12 cellular contexts compared by ENCODE assay signal in the genomic region with DNA sequence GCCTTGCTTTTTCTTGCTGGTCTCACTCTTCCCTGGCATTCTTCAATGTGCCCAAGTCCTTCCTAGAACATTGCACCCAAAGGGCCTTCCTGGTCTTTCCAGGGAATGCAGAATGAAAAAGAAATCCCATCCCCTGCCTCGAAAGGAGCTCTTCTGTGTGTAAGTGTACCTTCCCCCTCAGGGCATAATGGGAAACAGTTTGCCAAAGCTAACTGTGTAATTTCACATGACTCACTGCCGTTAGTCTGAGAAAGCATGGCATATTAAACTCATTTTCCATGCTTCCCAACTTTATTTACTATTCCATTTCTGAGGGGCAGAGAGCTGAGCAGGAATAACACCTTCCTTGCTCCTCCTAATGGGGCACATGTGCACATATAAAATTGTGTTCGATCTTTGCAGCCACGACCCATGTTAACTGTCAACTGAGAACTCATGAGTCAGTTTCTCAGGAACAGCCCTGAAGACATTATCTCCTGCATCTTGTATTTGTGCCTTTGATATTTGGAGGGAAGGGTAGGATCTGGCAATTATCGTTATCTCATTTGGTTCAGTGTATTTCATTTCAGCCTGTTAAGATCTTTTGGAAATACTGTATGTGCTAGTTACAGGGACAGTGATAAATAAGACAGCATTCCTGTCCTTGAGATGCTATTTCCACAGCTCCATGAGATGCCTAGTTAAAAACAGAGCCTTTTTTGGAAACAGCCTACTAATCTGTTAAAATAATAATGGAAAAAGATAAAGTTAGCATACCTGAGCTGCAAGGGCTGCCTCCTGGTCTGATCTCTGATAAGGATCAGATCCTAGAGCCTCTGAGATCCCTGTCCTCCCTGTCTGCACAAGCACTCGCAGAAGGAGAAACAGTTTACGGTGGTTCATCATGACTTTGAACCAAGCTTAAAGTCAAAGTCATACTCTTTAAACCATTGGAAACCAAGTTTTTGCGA. TPM values are rescaled to one million over a fixed set of nuclear protein-coding genes. Genes with fewer than 3 reads are reported as not detected.
DNase-seq lines count a peak whose midpoint lies in the region; ATAC-seq, FAIRE-seq and TF ChIP-seq lines count a peak whose summit lies in the region.
"Had no signal": no experiment of that assay in that cellular context is flagged by ENCODE, and none has a peak within 500 bp of the region (broad histone marks: within the 10 kb centered on the region; RNA-seq: fewer than 3 reads in every experiment).

No MANE protein-coding gene starts in this region.

- TF ChIP-seq EP300 in HepG2 (IDR thresholded peaks at IDR 0.05; ENCODE audit: low read depth in 2 of 2, low read length in 2 of 2) (no peak), HepG2 (CRISPR knock-in tag; IDR thresholded peaks at IDR 0.05; ENCODE audit: borderline replicate concordance) (no peak)

- H3K9me3 Mint-ChIP-seq in activated naive CD4-positive, alpha-beta T cell treated with anti-CD3 and anti-CD28 coated beads for 36 hours = peaks cover 3% of the 10 kb centered on the region
- no peaks in the 10 kb centered on the region for H3K9me3 Mint-ChIP-seq in effector memory CD8-positive, alpha-beta T cell
- peaks cover 3% of the 10 kb centered on the region for H3K9me3 Mint-ChIP-seq in endothelial cell (ENCODE audit: unreplicated experiment)
- H3K9me3 Mint-ChIP-seq: neural progenitor cell had no signal

- intact Hi-C loops in activated naive CD4-positive, alpha-beta T cell treated with anti-CD3 and anti-CD28 coated beads for 36 hours (cut with micrococcal nuclease) = no loop called here
- intact Hi-C loops in HepG2 (cut with micrococcal nuclease; ENCODE audit: unreplicated experiment) = no loop called here

- no peak for DNase-seq in activated naive CD4-positive, alpha-beta T cell treated with anti-CD3 and anti-CD28 coated beads for 36 hours
- DNase-seq in activated naive CD4-positive, alpha-beta T cell treated with anti-CD3 and anti-CD28 coated beads, Interleukin-2, amount 50 U/mL, for 16 hours = no peak
- DNase-seq in RWPE2 (ENCODE audit: low spot score) (no peak), HepG2 (ENCODE audit: low spot score) (no peak), endothelial cell (ENCODE audit: low spot score) (no peak)
- DNase-seq in effector memory CD8-positive, alpha-beta T cell = no peak
- DNase-seq: MG63 had no signal

- H2AFZ ChIP-seq in HepG2 (ENCODE audit: low read length) = no peak overlapping the region
- H2AFZ ChIP-seq: neural progenitor cell had no signal

- POLR2A ChIA-PET in HepG2 (lab: Yijun Ruan, JAX) = no interaction called here

- no peaks in the 10 kb centered on the region for H3K79me2 ChIP-seq in HepG2 (ENCODE audit: insufficient read depth, low read length)

- ATAC-seq in RWPE2 (ENCODE audit: low read depth) (peak; percentile 68), HepG2 (no peak), HG03442 (IDR thresholded peaks at IDR 0.05; ENCODE audit: unreplicated experiment) (no peak)
- ATAC-seq in effector memory CD8-positive, alpha-beta T cell (replicated peaks) = no peak

- H3K4me3 ChIP-seq in RWPE2 (ENCODE audit: severe bottlenecking) = no peak overlapping the region
- no peak overlapping the region for H3K4me3 ChIP-seq in thymus (ENCODE audit: low read length)
- H3K4me3 ChIP-seq in HepG2 (replicated peaks in 1 of 3; ENCODE audit: insufficient read depth in 1 of 3, low read depth in 2 of 3, low read length in 3 of 3) = no peak overlapping the region
- H3K4me3 ChIP-seq: MG63, neural progenitor cell had no signal

- peaks cover 78% of the 10 kb centered on the region for H3K36me3 Mint-ChIP-seq in activated naive CD4-positive, alpha-beta T cell treated with anti-CD3 and anti-CD28 coated beads for 36 hours (ENCODE audit: low read depth)
- peaks cover 83% of the 10 kb centered on the region for H3K36me3 Mint-ChIP-seq in effector memory CD8-positive, alpha-beta T cell (ENCODE audit: insufficient read depth)
- no peaks in the 10 kb centered on the region for H3K36me3 Mint-ChIP-seq in endothelial cell (ENCODE audit: low read depth, unreplicated experiment)
- H3K36me3 Mint-ChIP-seq: neural progenitor cell had no signal

- CTCF ChIA-PET in activated naive CD4-positive, alpha-beta T cell treated with anti-CD3 and anti-CD28 coated beads for 36 hours (lab: Charles Lee) = interaction anchor here (0.6 to 18.9 kb wide), 13 partner anchors 8 to 142 kb away, joined by 3 to 264 read pairs (median 6); no protein-coding TSS in a partner anchor
- CTCF ChIA-PET in HepG2 (lab: Yijun Ruan, JAX; ENCODE audit: low intra/inter-chr PET ratio, low total read pairs) = no interaction called here

- H4K20me1 ChIP-seq in HepG2 (ENCODE audit: insufficient read depth, low read length) = no peaks in the 10 kb centered on the region

- H3K4me1 Mint-ChIP-seq in activated naive CD4-positive, alpha-beta T cell treated with anti-CD3 and anti-CD28 coated beads for 36 hours (ENCODE audit: low read depth) = peaks cover 97% of the 10 kb centered on the region
- peaks cover 85 to 89% of the 10 kb centered on the region in 2 donors for H3K4me1 Mint-ChIP-seq in effector memory CD8-positive, alpha-beta T cell (ENCODE audit: low read depth in 2 of 2)
- peaks cover 9% of the 10 kb centered on the region for H3K4me1 Mint-ChIP-seq in endothelial cell (ENCODE audit: unreplicated experiment)

- in situ Hi-C loops in HepG2 (cut with HindIII; ENCODE audit: extremely low pct_ligation_motif_present, low pct_unique_long_range_greater_than_20kb) = no loop called here

- H3K4me1 ChIP-seq in RWPE2 (ENCODE audit: insufficient read depth, poor library complexity, severe bottlenecking) (no peaks in the 10 kb centered on the region), thymus (ENCODE audit: control insufficient read depth, insufficient read depth, low read length) (peaks cover 52% of the 10 kb centered on the region), HepG2 (ENCODE audit: insufficient read depth, low read length) (no peaks in the 10 kb centered on the region)

- no peak overlapping the region for H3K27ac ChIP-seq in RWPE2 (ENCODE audit: poor library complexity, severe bottlenecking)
- peak overlapping the region; percentile 84 for H3K27ac ChIP-seq in thymus (ENCODE audit: low read depth)
- H3K27ac ChIP-seq in HepG2 (ENCODE audit: extremely low read length, insufficient read depth, low read length) = no peak overlapping the region
- H3K27ac ChIP-seq: neural progenitor cell had no signal

- H3K27ac Mint-ChIP-seq in activated naive CD4-positive, alpha-beta T cell treated with anti-CD3 and anti-CD28 coated beads for 36 hours = peak overlapping the region; percentile 95
- no peak overlapping the region for H3K27ac Mint-ChIP-seq in effector memory CD8-positive, alpha-beta T cell
- no peak overlapping the region for H3K27ac Mint-ChIP-seq in endothelial cell (ENCODE audit: unreplicated experiment)
- H3K27ac Mint-ChIP-seq: neural progenitor cell had no signal

- peak overlapping the region; percentile 66 for H3K4me3 Mint-ChIP-seq in activated naive CD4-positive, alpha-beta T cell treated with anti-CD3 and anti-CD28 coated beads for 36 hours
- H3K4me3 Mint-ChIP-seq in effector memory CD8-positive, alpha-beta T cell = peak overlapping the region; percentile 80 to 83
- H3K4me3 Mint-ChIP-seq in endothelial cell (ENCODE audit: unreplicated experiment) = no peak overlapping the region
- H3K4me3 Mint-ChIP-seq: neural progenitor cell had no signal

- H3K27me3 ChIP-seq in RWPE2 (ENCODE audit: insufficient read depth, poor library complexity, severe bottlenecking) (peaks cover 15% of the 10 kb centered on the region), thymus (ENCODE audit: control insufficient read depth, insufficient read depth) (no peaks in the 10 kb centered on the region), HepG2 (ENCODE audit: control insufficient read depth in 1 of 2, insufficient read depth in 2 of 2, low read length in 2 of 2) (peaks cover 2 to 32% of the 10 kb centered on the region in 2 experiments; a peak in 4 of 5 replicates)
- H3K27me3 ChIP-seq: MG63, neural progenitor cell had no signal

- H3K36me3 ChIP-seq in RWPE2 (ENCODE audit: low read depth) = no peaks in the 10 kb centered on the region
- H3K36me3 ChIP-seq in thymus (ENCODE audit: control insufficient read depth, insufficient read depth) = peaks cover 42% of the 10 kb centered on the region
- H3K36me3 ChIP-seq in HepG2 (replicated peaks in 1 of 2; ENCODE audit: control insufficient read depth in 1 of 2, insufficient read depth in 2 of 2, low read length in 2 of 2) = no peaks in the 10 kb centered on the region
- H3K36me3 ChIP-seq: MG63, neural progenitor cell had no signal

- BruUV-seq in HepG2 (replicated peaks; lab: Mats Ljungman, UMichigan) = no TSS peak

- TF ChIP-seq CTCF in RWPE2 (IDR thresholded peaks at IDR 0.05; ENCODE audit: poor library complexity, severe bottlenecking) = no peak
- TF ChIP-seq CTCF in HepG2 (CRISPR knock-in tag; IDR thresholded peaks at IDR 0.05) = no peak
- TF ChIP-seq CTCF in endothelial cell (IDR thresholded peaks at IDR 0.05; ENCODE audit: unreplicated experiment) = no peak

- H3K4me2 ChIP-seq in HepG2 (ENCODE audit: low read depth, low read length) = no peak overlapping the region
- H3K4me2 ChIP-seq: neural progenitor cell had no signal

- no peak for TF ChIP-seq POLR2A in HepG2 (IDR thresholded peaks at IDR 0.05; ENCODE audit: insufficient read depth in 1 of 2, low read depth in 2 of 2, low read length in 2 of 2)

- WGBS in thymus = 80% methylated on average over 8 of the region's 8 CpGs
- 28% methylated on average over 8 of the region's 8 CpGs for WGBS in HepG2 (ENCODE audit: low lambda C conversion rate)

- no peak for TF ChIP-seq RAD21 in HepG2 (CRISPR knock-in tag; IDR thresholded peaks at IDR 0.05)

- H3K9me3 ChIP-seq in RWPE2 (ENCODE audit: severe bottlenecking) (no peaks in the 10 kb centered on the region), thymus (ENCODE audit: control insufficient read depth) (no peaks in the 10 kb centered on the region), HepG2 (ENCODE audit: low read length) (no peaks in the 10 kb centered on the region)
- H3K9me3 ChIP-seq: MG63 had no signal

- FAIRE-seq in HepG2 (lab: Jason Lieb, UNC) = no peak

- H3K9ac ChIP-seq in HepG2 (ENCODE audit: insufficient read depth, low read depth, low read length) = no peak overlapping the region
- H3K9ac ChIP-seq: neural progenitor cell had no signal

- H3K27me3 Mint-ChIP-seq in activated naive CD4-positive, alpha-beta T cell treated with anti-CD3 and anti-CD28 coated beads for 36 hours (ENCODE audit: low read depth) = no peaks in the 10 kb centered on the region
- no peaks in the 10 kb centered on the region for H3K27me3 Mint-ChIP-seq in effector memory CD8-positive, alpha-beta T cell
- H3K27me3 Mint-ChIP-seq in endothelial cell (ENCODE audit: unreplicated experiment) = no peaks in the 10 kb centered on the region

RNA-seq across cellular contexts. Expression of a gene that starts 42.3 kb away (rescaled TPM):
- 100 to 1,000 TPM; 213 to 226 TPM for total RNA-seq in activated naive CD4-positive, alpha-beta T cell treated with anti-CD3 and anti-CD28 coated beads for 36 hours
- polyA plus RNA-seq in thymus = 99.0 TPM
- not detected in 2 replicates for total RNA-seq in HepG2 (2016; rRNA removed; fragmentation: Illumina TruSeq; extraction: Trizol)
- total RNA-seq in HepG2 (2016; cell fraction: cytosol; rRNA removed; fragmentation: Illumina TruSeq; extraction: Trizol; ENCODE audit: low read depth) = not detected in 2 replicates
- total RNA-seq in HepG2 (2016; cell fraction: insoluble cytoplasmic fraction; rRNA removed; fragmentation: Illumina TruSeq; extraction: Trizol) = not detected in 2 replicates
- not detected in 2 replicates for total RNA-seq in HepG2 (2016; cell fraction: membrane; rRNA removed; fragmentation: Illumina TruSeq; extraction: Trizol)
- total RNA-seq in HepG2 (2016; cell fraction: nucleus; rRNA removed; fragmentation: Illumina TruSeq; extraction: Trizol) = not detected in 2 replicates
- not detected in 2 replicates for polyA plus RNA-seq in HepG2 (2011; rRNA removed)
- polyA plus RNA-seq in HepG2 (2011; cell fraction: cytosol; rRNA removed) = 0.01 TPM in 1 of 2 replicates, not detected in the other
- polyA plus RNA-seq in HepG2 (2011; cell fraction: nucleus; rRNA removed) = not detected in 2 replicates
- not detected in 2 replicates for polyA plus RNA-seq in HepG2 (2012)
- not detected in 2 replicates for polyA plus RNA-seq in HepG2 (2016; cell fraction: cytosol; fragmentation: Illumina TruSeq; extraction: Trizol; ENCODE audit: low read depth)
- polyA plus RNA-seq in HepG2 (2016; cell fraction: insoluble cytoplasmic fraction; fragmentation: Illumina TruSeq; extraction: Trizol; ENCODE audit: low read depth) = not detected in 2 replicates
- polyA plus RNA-seq in HepG2 (2016; cell fraction: membrane; fragmentation: Illumina TruSeq; extraction: Trizol; ENCODE audit: low read depth) = not detected in 2 replicates
- not detected in 2 replicates for polyA plus RNA-seq in HepG2 (2016; cell fraction: nucleus; fragmentation: Illumina TruSeq; extraction: Trizol; ENCODE audit: insufficient read depth, low read depth)
- 0.06 and 0.23 TPM in 2 replicates for polyA minus RNA-seq in HepG2 (2011; rRNA and poly(A)+ RNA removed; ENCODE audit: low replicate concordance)
- not detected in 2 replicates for polyA minus RNA-seq in HepG2 (2011; cell fraction: cytosol; rRNA and poly(A)+ RNA removed)
- not detected in 2 replicates for polyA minus RNA-seq in HepG2 (2011; cell fraction: nucleus; rRNA and poly(A)+ RNA removed)
- 3.1 TPM for total RNA-seq in endothelial cell (ENCODE audit: unreplicated experiment)
- total RNA-seq: G401, glomerular endothelial cell had no signal

Comparison
In these comparisons a context has a peak if more than half of its experiments do, and no peak if none do; other contexts are left out.
1. RNA of a gene that starts 42.3 kb away (total RNA-seq): 213 to 226 TPM in activated naive CD4-positive, alpha-beta T cell treated with anti-CD3 and anti-CD28 coated beads for 36 hours; 3.1 TPM in endothelial cell (single experiment) and not detected in HepG2; every median in the first group is over 10 times any median in the second.